ENCODE assay signal across 8 cellular contexts in the genomic region with DNA sequence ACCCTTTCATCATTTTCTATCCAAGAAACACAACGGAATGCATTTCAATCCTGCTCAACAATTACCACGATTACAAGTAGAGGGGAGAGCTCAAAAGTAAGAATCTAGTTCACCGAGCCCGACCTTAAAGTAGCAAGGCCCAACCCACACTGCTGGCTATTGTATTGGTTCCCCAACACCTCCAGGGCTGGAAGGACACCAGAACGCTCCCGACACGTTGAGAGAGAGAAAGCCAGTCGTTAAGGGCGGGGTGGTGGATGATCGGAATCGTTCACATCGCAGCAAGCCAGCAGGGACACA. TPM values are rescaled to one million over a fixed set of nuclear protein-coding genes. Genes with fewer than 3 reads are reported as not detected.
DNase-seq lines count a peak whose midpoint lies in the region; ATAC-seq, FAIRE-seq and TF ChIP-seq lines count a peak whose summit lies in the region.

No MANE protein-coding gene starts in this region.

- H3K36me3 ChIP-seq in small intestine (ENCODE audit: control insufficient read depth in 2 of 2, insufficient read depth in 2 of 2, low read length in 2 of 2), result peaks cover 0 to 2% of the 10 kb centered on the region in 2 donors

- WGBS in right cardiac atrium, result under 1% methylated on average over 12 of the region's 12 CpGs
- WGBS in small intestine, 3 donors, result 0% methylated on average over 12 of the region's 12 CpGs

- intact Hi-C loops in right cardiac atrium (cut with DNase I), result no loop called here

- H3K27me3 ChIP-seq in right cardiac atrium (ENCODE audit: control insufficient read depth, insufficient read depth) (no peaks in the 10 kb centered on the region), small intestine (ENCODE audit: control insufficient read depth in 2 of 2, insufficient read depth in 2 of 2, low read length in 2 of 2) (no peaks in the 10 kb centered on the region)

- H3K4me1 ChIP-seq in right cardiac atrium (ENCODE audit: control insufficient read depth, insufficient read depth, low read length) (no peaks in the 10 kb centered on the region), small intestine (ENCODE audit: control insufficient read depth in 2 of 2, insufficient read depth in 1 of 2, low read depth in 1 of 2, low read length in 1 of 2) (peaks cover 0 to 2% of the 10 kb centered on the region in 2 donors)

- no peaks in the 10 kb centered on the region for H3K9me3 ChIP-seq in right cardiac atrium (ENCODE audit: control insufficient read depth, low read length)
- no peaks in the 10 kb centered on the region for H3K9me3 ChIP-seq in small intestine (ENCODE audit: control insufficient read depth, low read depth)

- H3K4me3 ChIP-seq in right cardiac atrium (ENCODE audit: low read length) (peak overlapping the region; percentile 60), small intestine (ENCODE audit: low read depth in 1 of 2, low read length in 2 of 2) (peak overlapping the region; percentile 78 to 91)

- FAIRE-seq in small intestine (lab: Jason Lieb, UNC), result no peak

- peak; percentile 1 for DNase-seq in activated CD4-positive, CD25-positive, alpha-beta regulatory T cell treated with anti-CD3 and anti-CD28 coated beads, Interleukin-2, amount 50 U/mL, for 16 hours (ENCODE audit: low read depth, low spot score)
- no peak for DNase-seq in activated CD4-positive, CD25-positive, alpha-beta regulatory T cell treated with anti-CD3 and anti-CD28 coated beads, Interleukin-2, amount 50 U/mL, for 72 hours
- DNase-seq in right cardiac atrium (no peak), small intestine (no peak), AG08395 (ENCODE audit: low spot score) (no peak)

- ATAC-seq in SK-N-SH treated with all-trans-retinoic acid at 6 μM for 48 hours, result peak; percentile 3; the same call in 1 of the 3 replicates
- ATAC-seq in right cardiac atrium, result no peak
- ATAC-seq in HG03469 (IDR thresholded peaks at IDR 0.05; ENCODE audit: unreplicated experiment), result no peak
- ATAC-seq in HG03565 (IDR thresholded peaks at IDR 0.05; ENCODE audit: unreplicated experiment), result no peak

- peak overlapping the region; percentile 38 for H3K27ac ChIP-seq in right cardiac atrium (ENCODE audit: low read length)
- peak overlapping the region; percentile 58 to 82 for H3K27ac ChIP-seq in small intestine (ENCODE audit: low read depth in 1 of 2, low read length in 1 of 2)

TF ChIP-seq in SK-N-SH treated with all-trans-retinoic acid at 6 μM for 48 hours, 23 proteins besides CTCF, POLR2A, EP300 and RAD21:
- no peak for TF ChIP-seq ZFP30 (CRISPR knock-in tag; IDR thresholded peaks at IDR 0.05)
- TF ChIP-seq, protein P1, sequence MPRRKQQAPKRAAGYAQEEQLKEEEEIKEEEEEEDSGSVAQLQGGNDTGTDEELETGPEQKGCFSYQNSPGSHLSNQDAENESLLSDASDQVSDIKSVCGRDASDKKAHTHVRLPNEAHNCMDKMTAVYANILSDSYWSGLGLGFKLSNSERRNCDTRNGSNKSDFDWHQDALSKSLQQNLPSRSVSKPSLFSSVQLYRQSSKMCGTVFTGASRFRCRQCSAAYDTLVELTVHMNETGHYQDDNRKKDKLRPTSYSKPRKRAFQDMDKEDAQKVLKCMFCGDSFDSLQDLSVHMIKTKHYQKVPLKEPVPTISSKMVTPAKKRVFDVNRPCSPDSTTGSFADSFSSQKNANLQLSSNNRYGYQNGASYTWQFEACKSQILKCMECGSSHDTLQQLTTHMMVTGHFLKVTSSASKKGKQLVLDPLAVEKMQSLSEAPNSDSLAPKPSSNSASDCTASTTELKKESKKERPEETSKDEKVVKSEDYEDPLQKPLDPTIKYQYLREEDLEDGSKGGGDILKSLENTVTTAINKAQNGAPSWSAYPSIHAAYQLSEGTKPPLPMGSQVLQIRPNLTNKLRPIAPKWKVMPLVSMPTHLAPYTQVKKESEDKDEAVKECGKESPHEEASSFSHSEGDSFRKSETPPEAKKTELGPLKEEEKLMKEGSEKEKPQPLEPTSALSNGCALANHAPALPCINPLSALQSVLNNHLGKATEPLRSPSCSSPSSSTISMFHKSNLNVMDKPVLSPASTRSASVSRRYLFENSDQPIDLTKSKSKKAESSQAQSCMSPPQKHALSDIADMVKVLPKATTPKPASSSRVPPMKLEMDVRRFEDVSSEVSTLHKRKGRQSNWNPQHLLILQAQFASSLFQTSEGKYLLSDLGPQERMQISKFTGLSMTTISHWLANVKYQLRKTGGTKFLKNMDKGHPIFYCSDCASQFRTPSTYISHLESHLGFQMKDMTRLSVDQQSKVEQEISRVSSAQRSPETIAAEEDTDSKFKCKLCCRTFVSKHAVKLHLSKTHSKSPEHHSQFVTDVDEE (CRISPR knock-in tag; IDR thresholded peaks at IDR 0.05), result no peak
- TF ChIP-seq ESRRG (CRISPR knock-in tag; IDR thresholded peaks at IDR 0.05), result no peak
- TF ChIP-seq ZNF70 (CRISPR knock-in tag; IDR thresholded peaks at IDR 0.05), result no peak
- TF ChIP-seq, protein P2, sequence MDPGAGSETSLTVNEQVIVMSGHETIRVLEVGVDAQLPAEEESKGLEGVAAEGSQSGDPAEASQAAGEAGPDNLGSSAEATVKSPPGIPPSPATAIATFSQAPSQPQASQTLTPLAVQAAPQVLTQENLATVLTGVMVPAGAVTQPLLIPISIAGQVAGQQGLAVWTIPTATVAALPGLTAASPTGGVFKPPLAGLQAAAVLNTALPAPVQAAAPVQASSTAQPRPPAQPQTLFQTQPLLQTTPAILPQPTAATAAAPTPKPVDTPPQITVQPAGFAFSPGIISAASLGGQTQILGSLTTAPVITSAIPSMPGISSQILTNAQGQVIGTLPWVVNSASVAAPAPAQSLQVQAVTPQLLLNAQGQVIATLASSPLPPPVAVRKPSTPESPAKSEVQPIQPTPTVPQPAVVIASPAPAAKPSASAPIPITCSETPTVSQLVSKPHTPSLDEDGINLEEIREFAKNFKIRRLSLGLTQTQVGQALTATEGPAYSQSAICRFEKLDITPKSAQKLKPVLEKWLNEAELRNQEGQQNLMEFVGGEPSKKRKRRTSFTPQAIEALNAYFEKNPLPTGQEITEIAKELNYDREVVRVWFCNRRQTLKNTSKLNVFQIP (CRISPR knock-in tag; IDR thresholded peaks at IDR 0.05; ENCODE audit: borderline replicate concordance, low read depth), result no peak
- no peak for TF ChIP-seq ZFP3 (CRISPR knock-in tag; IDR thresholded peaks at IDR 0.05)
- no peak for TF ChIP-seq ZC3H10 (CRISPR knock-in tag; IDR thresholded peaks at IDR 0.05)
- TF ChIP-seq CSDC2 (CRISPR knock-in tag; IDR thresholded peaks at IDR 0.05), result no peak
- no peak for TF ChIP-seq SNAI2 (CRISPR knock-in tag; IDR thresholded peaks at IDR 0.05)
- no peak for TF ChIP-seq RARB (CRISPR knock-in tag; IDR thresholded peaks at IDR 0.05)
- TF ChIP-seq OSR1 (CRISPR knock-in tag; IDR thresholded peaks at IDR 0.05), result no peak
- TF ChIP-seq PPARA (CRISPR knock-in tag; IDR thresholded peaks at IDR 0.05; ENCODE audit: borderline replicate concordance), result no peak
- TF ChIP-seq ZNF565 (CRISPR knock-in tag; conservative IDR thresholded peaks at IDR 0.05; ENCODE audit: low read depth), result no peak
- no peak for TF ChIP-seq ARNTL (CRISPR knock-in tag; IDR thresholded peaks at IDR 0.05; ENCODE audit: borderline replicate concordance, low read depth)
- TF ChIP-seq ISL1 (CRISPR knock-in tag; IDR thresholded peaks at IDR 0.05), result no peak

RNA-seq across cellular contexts. Expression of a gene that starts 0.7 kb away (rescaled TPM):
- total RNA-seq in right cardiac atrium, result 10 to 100 TPM; 55.1 to 66.8 (median 65.0) TPM
- polyA plus RNA-seq in right cardiac atrium (20.6 TPM), small intestine (10 to 100 TPM in 1 of 3 donors, 1 to 10 TPM in 2; 6.2 to 25.8 (median 9.8) TPM)
